ENCODE assay signal across 39 cellular contexts in the genomic region with DNA sequence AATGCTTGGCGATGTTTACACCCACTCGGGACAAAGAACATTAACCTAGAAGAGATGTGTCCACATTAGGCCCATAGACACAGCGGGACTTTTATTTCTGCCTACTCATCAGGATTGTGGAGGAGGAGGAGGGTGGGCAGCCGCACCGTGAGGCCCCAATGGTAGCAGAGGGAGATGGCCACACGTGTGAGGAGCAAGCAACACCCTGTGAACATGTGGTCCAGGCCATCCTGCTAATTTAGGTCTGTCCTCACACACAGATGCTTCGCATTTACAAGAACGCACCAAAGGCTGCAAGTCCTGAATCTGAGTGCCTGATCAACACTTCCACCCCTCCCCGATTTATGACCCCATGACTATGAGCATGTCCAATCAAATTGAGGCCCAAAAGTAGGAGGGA.
"Had no signal": no experiment of that assay in that cellular context is flagged by ENCODE, and none has a peak within 500 bp of the region (broad histone marks: within the 10 kb centered on the region; RNA-seq: fewer than 3 reads in every experiment).

No MANE protein-coding gene starts in this region.

- FAIRE-seq: astrocyte had no signal

- H3K27ac ChIP-seq: adrenal gland, ascending aorta, body of pancreas, brain microvascular endothelial cell, breast epithelium, cardiac muscle cell had no signal

- H3K4me3 ChIP-seq: adrenal gland, ascending aorta, body of pancreas, breast epithelium, cardiac muscle cell had no signal

- H3K27ac Mint-ChIP-seq: activated naive CD4-positive, alpha-beta T cell treated with anti-CD3 and anti-CD28 coated beads for 36 hours; activated naive CD4-positive, alpha-beta T cell treated with anti-CD3 and anti-CD28 coated beads, Interleukin-2, amount 10 ng/mL, durations not matched to agents 7 days and 5 days; activated naive CD4-positive, alpha-beta T cell treated with anti-CD3 and anti-CD28 coated beads, Interleukin-2, amount 50 U/mL, for 72 hours; activated naive CD8-positive, alpha-beta T cell; activated naive CD8-positive, alpha-beta T cell treated with anti-CD3 and anti-CD28 coated beads for 36 hours; activated naive CD8-positive, alpha-beta T cell treated with anti-CD3 and anti-CD28 coated beads, Interleukin-2, amount 10 ng/mL, durations not matched to agents 7 days and 5 days; activated naive CD8-positive, alpha-beta T cell treated with anti-CD3 and anti-CD28 coated beads, Interleukin-2, amount 50 U/mL, for 24 hours; activated T-cell treated with anti-CD3 and anti-CD28 coated beads, Interleukin-2, amount 50 U/mL, for 24 hours; activated T-cell treated with anti-CD3 and anti-CD28 coated beads, Interleukin-2, amount 50 U/mL, for 72 hours; activated T-helper 1 cell treated with anti-CD3 and anti-CD28 coated beads, Interleukin-12 subunit alpha, Interleukin-12 subunit beta, Interleukin-2, Interleukin-4 antibody, amounts not matched to agents 30 ng/mL and 10 ng/mL and 1 ng/mL, durations not matched to agents 14 hours and 24 hours and 36 hours; activated T-helper 17 cell treated with anti-CD3 and anti-CD28 coated beads, Interleukin-2, amount 50 U/mL, for 72 hours; activated T-helper 2 cell treated with anti-CD3 and anti-CD28 coated beads, Interferon-gamma antibody, Interleukin-2, Interleukin-4, amounts not matched to agents 10 μg/mL and 5 μg/mL and 100 μg/mL, durations not matched to agents 14 hours and 24 hours and 36 hours; brain had no signal

- ATAC-seq: activated naive CD4-positive, alpha-beta T cell treated with anti-CD3 and anti-CD28 coated beads, Interleukin-2, amount 50 U/mL, for 72 hours; activated naive CD8-positive, alpha-beta T cell treated with anti-CD3 and anti-CD28 coated beads, Interleukin-2, amount 50 U/mL, for 24 hours; activated T-cell treated with anti-CD3 and anti-CD28 coated beads, Interleukin-2, amount 50 U/mL, for 4 hours; activated T-cell treated with anti-CD3 and anti-CD28 coated beads, Interleukin-2, amount 50 U/mL, for 72 hours; activated T-helper 17 cell treated with anti-CD3 and anti-CD28 coated beads, Interleukin-2, amount 50 U/mL, for 72 hours; body of pancreas had no signal

- H3K9me3 ChIP-seq: adrenal gland, ascending aorta, body of pancreas, breast epithelium had no signal

- DNase-seq: activated effector memory CD4-positive, alpha-beta T cell treated with anti-CD3 and anti-CD28 coated beads, Interleukin-2, amount 50 U/mL, for 16 hours; activated effector memory CD4-positive, alpha-beta T cell treated with Interleukin-2 at 50 U/mL for 16 hours; activated gamma-delta T cell; activated gamma-delta T cell treated with Interleukin-2 at 50 U/mL for 16 hours; activated naive CD4-positive, alpha-beta T cell; activated naive CD4-positive, alpha-beta T cell treated with anti-CD3 and anti-CD28 coated beads for 36 hours; activated naive CD4-positive, alpha-beta T cell treated with anti-CD3 and anti-CD28 coated beads, Interleukin-2, amount 10 ng/mL, durations not matched to agents 7 days and 5 days; activated naive CD4-positive, alpha-beta T cell treated with anti-CD3 and anti-CD28 coated beads, Interleukin-2, amount 50 U/mL, for 16 hours; activated naive CD4-positive, alpha-beta T cell treated with Interleukin-2 at 50 U/mL for 16 hours; activated naive CD8-positive, alpha-beta T cell treated with anti-CD3 and anti-CD28 coated beads for 36 hours; activated naive CD8-positive, alpha-beta T cell treated with anti-CD3 and anti-CD28 coated beads, Interleukin-2, amount 10 ng/mL, durations not matched to agents 7 days and 5 days; activated naive CD8-positive, alpha-beta T cell treated with anti-CD3 and anti-CD28 coated beads, Interleukin-2, amount 50 U/mL, for 24 hours; activated T-cell treated with anti-CD3 and anti-CD28 coated beads, Interleukin-2, amount 50 U/mL, for 1 hour; activated T-cell treated with anti-CD3 and anti-CD28 coated beads, Interleukin-2, amount 50 U/mL, for 24 hours; activated T-cell treated with anti-CD3 and anti-CD28 coated beads, Interleukin-2, amount 50 U/mL, for 4 hours; activated T-cell treated with anti-CD3 and anti-CD28 coated beads, Interleukin-2, amount 50 U/mL, for 48 hours; activated T-cell treated with anti-CD3 and anti-CD28 coated beads, Interleukin-2, amount 50 U/mL, for 72 hours; adrenal gland; amniotic stem cell; amygdala; anterior cingulate cortex; aorta; body of pancreas; brain microvascular endothelial cell; caudate nucleus; central memory CD4-positive, alpha-beta T cell; cerebellar nuclear complex had no signal

- H3K36me3 ChIP-seq: adrenal gland, ascending aorta, brain microvascular endothelial cell, breast epithelium, cardiac muscle cell had no signal

- H3K4me3 Mint-ChIP-seq: activated naive CD4-positive, alpha-beta T cell treated with anti-CD3 and anti-CD28 coated beads for 36 hours; activated naive CD4-positive, alpha-beta T cell treated with anti-CD3 and anti-CD28 coated beads, Interleukin-2, amount 10 ng/mL, durations not matched to agents 7 days and 5 days; activated naive CD4-positive, alpha-beta T cell treated with anti-CD3 and anti-CD28 coated beads, Interleukin-2, amount 50 U/mL, for 24 hours; activated naive CD8-positive, alpha-beta T cell; activated naive CD8-positive, alpha-beta T cell treated with anti-CD3 and anti-CD28 coated beads for 36 hours; activated naive CD8-positive, alpha-beta T cell treated with anti-CD3 and anti-CD28 coated beads, Interleukin-2, amount 10 ng/mL, durations not matched to agents 7 days and 5 days; activated naive CD8-positive, alpha-beta T cell treated with anti-CD3 and anti-CD28 coated beads, Interleukin-2, amount 50 U/mL, for 24 hours; activated T-cell treated with anti-CD3 and anti-CD28 coated beads, Interleukin-2, amount 50 U/mL, for 24 hours; activated T-cell treated with anti-CD3 and anti-CD28 coated beads, Interleukin-2, amount 50 U/mL, for 4 hours; activated T-cell treated with anti-CD3 and anti-CD28 coated beads, Interleukin-2, amount 50 U/mL, for 72 hours; activated T-helper 1 cell treated with anti-CD3 and anti-CD28 coated beads, Interleukin-12 subunit alpha, Interleukin-12 subunit beta, Interleukin-2, Interleukin-4 antibody, amounts not matched to agents 30 ng/mL and 10 ng/mL and 1 ng/mL, durations not matched to agents 14 hours and 24 hours and 36 hours; activated T-helper 17 cell treated with anti-CD3 and anti-CD28 coated beads, Interleukin-2, amount 50 U/mL, for 72 hours; brain; central memory CD8-positive, alpha-beta T cell had no signal

- H3K27me3 Mint-ChIP-seq: activated naive CD4-positive, alpha-beta T cell treated with anti-CD3 and anti-CD28 coated beads, Interleukin-2, amount 10 ng/mL, durations not matched to agents 7 days and 5 days; activated naive CD4-positive, alpha-beta T cell treated with anti-CD3 and anti-CD28 coated beads, Interleukin-2, amount 50 U/mL, for 24 hours; activated naive CD8-positive, alpha-beta T cell; activated naive CD8-positive, alpha-beta T cell treated with anti-CD3 and anti-CD28 coated beads for 36 hours; activated naive CD8-positive, alpha-beta T cell treated with anti-CD3 and anti-CD28 coated beads, Interleukin-2, amount 10 ng/mL, durations not matched to agents 7 days and 5 days; activated naive CD8-positive, alpha-beta T cell treated with anti-CD3 and anti-CD28 coated beads, Interleukin-2, amount 50 U/mL, for 24 hours; activated T-cell treated with anti-CD3 and anti-CD28 coated beads, Interleukin-2, amount 50 U/mL, for 24 hours; activated T-helper 17 cell treated with anti-CD3 and anti-CD28 coated beads, Interleukin-2, amount 50 U/mL, for 72 hours; central memory CD8-positive, alpha-beta T cell had no signal

- H3K27me3 ChIP-seq: adrenal gland, ascending aorta, body of pancreas, brain microvascular endothelial cell, breast epithelium, cardiac muscle cell had no signal

- H3K4me1 ChIP-seq: adrenal gland, ascending aorta, body of pancreas, breast epithelium had no signal

- H3K4me1 Mint-ChIP-seq: activated naive CD4-positive, alpha-beta T cell treated with anti-CD3 and anti-CD28 coated beads, Interleukin-2, amount 10 ng/mL, durations not matched to agents 7 days and 5 days; activated naive CD4-positive, alpha-beta T cell treated with anti-CD3 and anti-CD28 coated beads, Interleukin-2, amount 50 U/mL, for 24 hours; activated naive CD8-positive, alpha-beta T cell treated with anti-CD3 and anti-CD28 coated beads for 36 hours; activated naive CD8-positive, alpha-beta T cell treated with anti-CD3 and anti-CD28 coated beads, Interleukin-2, amount 10 ng/mL, durations not matched to agents 7 days and 5 days; activated naive CD8-positive, alpha-beta T cell treated with anti-CD3 and anti-CD28 coated beads, Interleukin-2, amount 50 U/mL, for 24 hours; activated T-helper 17 cell treated with anti-CD3 and anti-CD28 coated beads, Interleukin-2, amount 50 U/mL, for 72 hours; central memory CD8-positive, alpha-beta T cell had no signal

- H3K36me3 Mint-ChIP-seq: activated naive CD4-positive, alpha-beta T cell treated with anti-CD3 and anti-CD28 coated beads, Interleukin-2, amount 10 ng/mL, durations not matched to agents 7 days and 5 days; activated naive CD4-positive, alpha-beta T cell treated with anti-CD3 and anti-CD28 coated beads, Interleukin-2, amount 50 U/mL, for 24 hours; activated naive CD8-positive, alpha-beta T cell; activated naive CD8-positive, alpha-beta T cell treated with anti-CD3 and anti-CD28 coated beads for 36 hours; activated naive CD8-positive, alpha-beta T cell treated with anti-CD3 and anti-CD28 coated beads, Interleukin-2, amount 10 ng/mL, durations not matched to agents 7 days and 5 days had no signal
